ENCODE assay signal across 1 cellular context in genomic region chr5:68444833-68445232, GRCh38.
TF ChIP-seq lines count a peak whose summit lies in the region.

No MANE protein-coding gene starts in this region.

TF ChIP-seq in endothelial cell of umbilical vein, 7 proteins besides CTCF, POLR2A, EP300 and RAD21:
- TF ChIP-seq POLR2AphosphoS5 (IDR thresholded peaks at IDR 0.05; ENCODE audit: insufficient read depth, low read depth, low read length) (no peak), MAX (IDR thresholded peaks at IDR 0.05; ENCODE audit: insufficient read depth, insufficient read length) (no peak), FOS (IDR thresholded peaks at IDR 0.05; ENCODE audit: borderline replicate concordance, insufficient read depth, low read length) (no peak), MYC (IDR thresholded peaks at IDR 0.05; ENCODE audit: low read depth, low read length) (no peak), EZH2 (IDR thresholded peaks at IDR 0.05; ENCODE audit: borderline replicate concordance, low read depth, low read length, severe bottlenecking) (no peak), JUN (IDR thresholded peaks at IDR 0.05; ENCODE audit: borderline replicate concordance, insufficient read depth, insufficient read length, low read depth) (no peak), GATA2 (IDR thresholded peaks at IDR 0.05; ENCODE audit: insufficient read depth, insufficient read length, low read depth, low read length) (no peak)
